10 cellular contexts compared by ENCODE assay signal in the genomic region with DNA sequence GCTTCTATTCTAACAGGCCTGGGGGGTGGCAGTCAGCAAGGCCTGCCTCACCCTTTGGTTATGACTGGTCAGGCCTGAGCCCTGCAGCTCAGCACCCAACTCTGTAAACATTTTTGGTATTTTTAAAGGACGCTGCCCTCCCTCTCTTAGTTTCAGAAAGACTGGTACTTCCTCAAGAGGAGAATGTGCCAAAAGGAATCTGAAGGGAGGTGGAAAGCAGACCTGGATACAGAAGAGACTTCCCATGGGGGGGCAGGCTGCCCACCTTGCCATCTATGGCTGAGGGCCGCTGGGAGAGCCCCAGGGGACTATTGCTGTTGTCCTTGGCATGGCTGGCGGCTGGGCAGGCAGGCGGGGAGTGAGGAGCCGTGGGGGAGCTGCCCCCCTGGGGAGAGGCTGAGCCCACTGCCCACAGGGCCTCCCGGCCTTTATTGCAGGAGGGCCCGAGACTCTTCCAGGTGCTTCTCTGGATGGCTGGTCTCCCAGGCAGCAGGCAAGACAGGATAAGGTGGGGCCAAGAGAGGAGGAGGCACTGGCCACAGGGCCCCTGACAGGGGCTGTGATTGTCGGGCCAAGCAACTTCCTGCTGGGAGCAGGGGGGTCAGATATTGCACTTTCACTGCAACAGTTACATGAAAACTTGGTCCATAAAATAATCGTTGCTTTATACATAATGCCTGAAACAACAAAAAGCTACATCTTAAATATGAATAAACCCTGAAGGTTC. TPM values are rescaled to one million over a fixed set of nuclear protein-coding genes. Genes with fewer than 3 reads are reported as not detected.
A peak's percentile ranks its signal among the peaks of the same experiment; 100 is the strongest.
DNase-seq lines count a peak whose midpoint lies in the region; ATAC-seq and TF ChIP-seq lines count a peak whose summit lies in the region.
"Had no signal": no experiment of that assay in that cellular context is flagged by ENCODE, and none has a peak within 500 bp of the region (broad histone marks: within the 10 kb centered on the region; RNA-seq: fewer than 3 reads in every experiment).

No MANE protein-coding gene starts in this region.

- intact Hi-C loops in psoas muscle (cut with DNase I), result loop anchor here in 1 of 2 donors (5.0 kb wide), 1 partner anchor 168 kb away; the partner anchor contains the start of gene PITPNM2

- H3K4me3 Mint-ChIP-seq in T-cell, result peak overlapping the region in 2 of 3 donors; percentile 8 to 25

- H4K20me1 ChIP-seq in DOHH2 (ENCODE audit: control insufficient read depth, insufficient read depth, low read depth, low read length), result peaks cover 9% of the 10 kb centered on the region; the same call in 1 of the 2 replicates

- H3K27ac ChIP-seq in DOHH2 (ENCODE audit: low read depth, low read length) (no peak overlapping the region), gastroesophageal sphincter (peak overlapping the region in 3 of 4 donors; percentile 27 to 90 (median 88)), psoas muscle (peak overlapping the region; percentile 46)

- H3K4me3 ChIP-seq in DOHH2 (ENCODE audit: low read length) (no peak overlapping the region), gastroesophageal sphincter (no peak overlapping the region), psoas muscle (no peak overlapping the region), BE2C (ENCODE audit: low read depth, low read length) (no peak overlapping the region)

- peaks cover 7% of the 10 kb centered on the region; the same call in 1 of the 2 replicates for H3F3A ChIP-seq in DOHH2 (ENCODE audit: control insufficient read depth, insufficient read depth)

- H3K36me3 Mint-ChIP-seq in T-cell, result no peaks in the 10 kb centered on the region

- POLR2A ChIA-PET in T-cell (lab: Charles Lee), result interaction anchor here (0.5 to 1.0 kb wide), 2 partner anchors 8 to 250 kb away, joined by 3 to 4 read pairs; no protein-coding TSS in a partner anchor

- TF ChIP-seq EP300 in gastroesophageal sphincter (IDR thresholded peaks at IDR 0.05), result no peak

- H3K79me2 ChIP-seq in DOHH2 (ENCODE audit: control insufficient read depth, low read length), result peaks cover 40% of the 10 kb centered on the region

- H3K27me3 ChIP-seq in DOHH2 (ENCODE audit: control insufficient read depth, low read length) (no peaks in the 10 kb centered on the region), gastroesophageal sphincter (no peaks in the 10 kb centered on the region), psoas muscle (ENCODE audit: insufficient read depth in 3 of 3, low read length in 2 of 3) (no peaks in the 10 kb centered on the region), BE2C (no peaks in the 10 kb centered on the region)

- no peaks in the 10 kb centered on the region for H3K9me2 ChIP-seq in DOHH2 (replicated peaks; ENCODE audit: control insufficient read depth, low read length)

- peak overlapping the region; percentile 52 to 73 for H3K27ac Mint-ChIP-seq in T-cell

- H3K9me3 Mint-ChIP-seq in T-cell, result no peaks in the 10 kb centered on the region
- H3K9me3 Mint-ChIP-seq: effector memory CD8-positive, alpha-beta T cell had no signal

- no peaks in the 10 kb centered on the region for H3K27me3 Mint-ChIP-seq in T-cell
- H3K27me3 Mint-ChIP-seq: effector memory CD8-positive, alpha-beta T cell had no signal

- no peaks in the 10 kb centered on the region for H3K9me3 ChIP-seq in DOHH2 (ENCODE audit: control insufficient read depth, insufficient read depth, low read length)
- H3K9me3 ChIP-seq in gastroesophageal sphincter, result no peaks in the 10 kb centered on the region
- H3K9me3 ChIP-seq in psoas muscle, result no peaks in the 10 kb centered on the region
- no peaks in the 10 kb centered on the region for H3K9me3 ChIP-seq in BE2C

- H3K4me1 Mint-ChIP-seq in T-cell, result peaks cover 39 to 49% (median 44%) of the 10 kb centered on the region in 3 donors

- 8 to 13% methylated on average over 1 to 2 of the region's 9 CpGs for WGBS in gastroesophageal sphincter (ENCODE audit: low coverage in 1 of 2), 2 donors
- 23 to 40% (median 27%) methylated on average over 9 of the region's 9 CpGs for WGBS in psoas muscle, 3 donors

- ATAC-seq in T-cell (replicated peaks in 1 of 4) (no peak), gastroesophageal sphincter (no peak), psoas muscle (no peak), HG02870 (IDR thresholded peaks at IDR 0.05; ENCODE audit: unreplicated experiment) (no peak), HG02623 (IDR thresholded peaks at IDR 0.05; ENCODE audit: unreplicated experiment) (no peak)
- ATAC-seq: effector memory CD8-positive, alpha-beta T cell had no signal

- H3K36me3 ChIP-seq in DOHH2 (ENCODE audit: control insufficient read depth, low read length) (peaks cover 42% of the 10 kb centered on the region), gastroesophageal sphincter (peaks cover 0 to 60% of the 10 kb centered on the region in 2 donors), psoas muscle (ENCODE audit: insufficient read depth in 1 of 2, low read depth in 1 of 2) (peaks cover 0 to 51% of the 10 kb centered on the region in 2 donors), BE2C (peaks cover 16% of the 10 kb centered on the region)

- TF ChIP-seq CTCF in DOHH2 (IDR thresholded peaks at IDR 0.05; ENCODE audit: low read depth, low read length, poor library complexity, severe bottlenecking), result no peak
- TF ChIP-seq CTCF in gastroesophageal sphincter (IDR thresholded peaks at IDR 0.05), result no peak
- TF ChIP-seq CTCF in psoas muscle (IDR thresholded peaks at IDR 0.05), result no peak
- no peak for TF ChIP-seq CTCF in BE2C (IDR thresholded peaks at IDR 0.05; ENCODE audit: low read depth, low read length)

- no peak for DNase-seq in T-cell
- peak in 1 of 2 donors; percentile 54 for DNase-seq in psoas muscle
- DNase-seq in NCI-H128 (lab: John Stamatoyannopoulos, UW; ENCODE audit: unreplicated experiment), result no peak
- DNase-seq in BE2C, result no peak
- DNase-seq: effector memory CD8-positive, alpha-beta T cell; GOT3 had no signal

- TF ChIP-seq POLR2A in gastroesophageal sphincter (IDR thresholded peaks at IDR 0.05), result no peak

- peaks cover 37% of the 10 kb centered on the region for H3K4me1 ChIP-seq in DOHH2 (ENCODE audit: control insufficient read depth, low read length)
- peaks cover 2 to 62% (median 53%) of the 10 kb centered on the region in 3 donors for H3K4me1 ChIP-seq in gastroesophageal sphincter
- peaks cover 45% of the 10 kb centered on the region for H3K4me1 ChIP-seq in psoas muscle
- H3K4me1 ChIP-seq in BE2C, result peaks cover 8% of the 10 kb centered on the region

- CTCF ChIA-PET in T-cell (lab: Charles Lee), result no interaction called here

- peak overlapping the region; percentile 11; the same call in 1 of the 2 replicates for H3K4me2 ChIP-seq in DOHH2 (ENCODE audit: low read length)

RNA-seq across cellular contexts. Expression of gene ARL6IP4, which starts 3.5 kb away (rescaled TPM):
- 100 to 1,000 TPM; 134 to 231 (median 204) TPM for total RNA-seq in T-cell
- total RNA-seq in gastroesophageal sphincter, result 100 to 1,000 TPM; 251 to 343 (median 302) TPM
- 100 to 1,000 TPM; 113 to 130 (median 117) TPM for total RNA-seq in psoas muscle
- 100 to 1,000 TPM; 161 to 193 (median 187) TPM for polyA plus RNA-seq in psoas muscle
- polyA plus RNA-seq in BE2C (2012; ENCODE audit: insufficient read depth, insufficient read length, low read depth), result 558 TPM

RNA-seq across cellular contexts. Expression of gene OGFOD2, which starts 8.9 kb away (rescaled TPM):
- 10 to 100 TPM; 17.4 to 45.3 (median 43.7) TPM for total RNA-seq in T-cell
- total RNA-seq in gastroesophageal sphincter, result 10 to 100 TPM in 1 of 4 donors, 1 to 10 TPM in 3; 7.3 to 10.7 (median 8.3) TPM
- total RNA-seq in psoas muscle, result 10 to 100 TPM in 1 of 4 donors, 1 to 10 TPM in 3; 6.4 to 12.0 (median 8.5) TPM
- 10 to 100 TPM in 2 of 3 donors, 1 to 10 TPM in 1; 7.0 to 25.3 (median 19.5) TPM for polyA plus RNA-seq in psoas muscle
- 71.8 TPM for polyA plus RNA-seq in BE2C (2012; ENCODE audit: insufficient read depth, insufficient read length, low read depth)

RNA-seq across cellular contexts. Expression of gene ABCB9, which starts 17.7 kb away (rescaled TPM):
- total RNA-seq in T-cell (1 to 10 TPM; 5.6 to 7.2 (median 6.1) TPM), gastroesophageal sphincter (1 to 10 TPM; 2.3 to 8.4 (median 3.5) TPM), psoas muscle (under 1 TPM; 0.47 to 0.97 (median 0.78) TPM)
- 1 to 10 TPM in 1 of 3 donors, under 1 TPM in 2; 0.56 to 1.1 (median 0.62) TPM for polyA plus RNA-seq in psoas muscle
- polyA plus RNA-seq in BE2C (2012; ENCODE audit: insufficient read depth, insufficient read length, low read depth), result 23.6 TPM
